Comparison of ENCODE assay signal across 8 cellular contexts in genomic region chr9:128656416-128657343, GRCh38. TPM values are rescaled to one million over a fixed set of nuclear protein-coding genes. Genes with fewer than 3 reads are reported as not detected.
DNase-seq lines count a peak whose midpoint lies in the region; TF ChIP-seq lines count a peak whose summit lies in the region.

DYNC2I2 (minus strand) TSS chr9:128656847; CDS start chr9:128656726, 121 bp downstream.

- peak within 1 kb of the TSS; percentile 100 for H2BK5ac ChIP-seq in mesendoderm (ENCODE audit: low read length)

- H3K4me2 ChIP-seq in mesendoderm (ENCODE audit: low read length) = peak within 1 kb of the TSS; percentile 73

- peak within 1 kb of the TSS; percentile 98 for H4K5ac ChIP-seq in mesendoderm (ENCODE audit: low read length)

- H3K4ac ChIP-seq in mesendoderm (ENCODE audit: low read depth, low read length) = no peak within 1 kb of the TSS

- peak within 1 kb of the TSS; percentile 99 for H3K56ac ChIP-seq in mesendoderm (ENCODE audit: low read length)

- peak within 1 kb of the TSS; percentile 96 for H2BK120ac ChIP-seq in mesendoderm (ENCODE audit: low read depth, low read length)

- no peak within 1 kb of the TSS for H2AK5ac ChIP-seq in mesendoderm (ENCODE audit: low read length)

- H3K79me1 ChIP-seq in mesendoderm (ENCODE audit: low read length) = peaks cover 2% of the 10 kb centered on the region

- H4K8ac ChIP-seq in mesendoderm (ENCODE audit: low read depth, low read length) = peak within 1 kb of the TSS; percentile 88

- no peak for TF ChIP-seq CTCF in GM20000 (IDR thresholded peaks at IDR 0.05; ENCODE audit: extremely low read depth, missing control alignments)

- DNase-seq in CMK (ENCODE audit: low read depth) (peak; percentile 84), GM20000 (ENCODE audit: low spot score) (peak; percentile 90), HT1080 (ENCODE audit: low read depth) (peak; percentile 90), NOMO-1 treated with dmso at 0.1 percent for 144 hours (lab: John Stamatoyannopoulos, UW; ENCODE audit: unreplicated experiment) (peak; percentile 85), mesendoderm (peak; percentile 97)
- peak; percentile 88 to 97 (median 96) for DNase-seq in activated CD8-positive, alpha-beta memory T cell treated with anti-CD3 and anti-CD28 coated beads for 48 hours (ENCODE audit: low read depth in 2 of 3, low spot score in 2 of 3)
- peak; percentile 94 for DNase-seq in stimulated activated CD8-positive, alpha-beta memory T cell treated with anti-CD3 and anti-CD28 coated beads, Interleukin-12 subunit alpha, Interleukin-12 subunit beta, amount 100 ng/mL, for 4 hours (ENCODE audit: low read depth)

- peak within 1 kb of the TSS; percentile 95 for H3K23ac ChIP-seq in mesendoderm (ENCODE audit: low read length)

- no CpG with 5 or more reads among the region's 86 CpGs for WGBS in mesendoderm (ENCODE audit: extremely low coverage, insufficient coverage, low lambda C conversion rate)

- H3K79me2 ChIP-seq in mesendoderm (ENCODE audit: control insufficient read depth, insufficient read depth, low read length) = no peaks in the 10 kb centered on the region

- H3K18ac ChIP-seq in mesendoderm (ENCODE audit: low read length) = peak within 1 kb of the TSS; percentile 92

- H3K4me1 ChIP-seq in endocrine pancreas (ENCODE audit: control insufficient read depth, insufficient read depth, low read length) (no peaks in the 10 kb centered on the region), mesendoderm (ENCODE audit: control insufficient read depth, low read depth, low read length) (no peaks in the 10 kb centered on the region)

- H3K27me3 ChIP-seq in endocrine pancreas (ENCODE audit: control insufficient read depth, insufficient read depth, low read length) (no peaks in the 10 kb centered on the region), mesendoderm (ENCODE audit: insufficient read depth, low read length, poor library complexity) (no peaks in the 10 kb centered on the region)

- H3K36me3 ChIP-seq in endocrine pancreas (ENCODE audit: control insufficient read depth, insufficient read depth, low read length) (no peaks in the 10 kb centered on the region), mesendoderm (ENCODE audit: control insufficient read depth, insufficient read depth, low read length) (no peaks in the 10 kb centered on the region)

- H3K4me3 ChIP-seq in endocrine pancreas (ENCODE audit: control insufficient read depth, insufficient read depth, low read length) (peak within 1 kb of the TSS; percentile 38), mesendoderm (ENCODE audit: low read length) (peak within 1 kb of the TSS; percentile 84)

- H3K27ac ChIP-seq in mesendoderm (ENCODE audit: low read depth, low read length) = peak within 1 kb of the TSS; percentile 92

- no peak within 1 kb of the TSS for H2BK15ac ChIP-seq in mesendoderm (replicated peaks; ENCODE audit: low read depth)

- no peaks in the 10 kb centered on the region for H3K9me3 ChIP-seq in endocrine pancreas (ENCODE audit: control insufficient read depth, low read length)

- H3K9ac ChIP-seq in endocrine pancreas (ENCODE audit: control insufficient read depth, insufficient read depth, low read length) (peak within 1 kb of the TSS; percentile 84), mesendoderm (ENCODE audit: low read length) (peak within 1 kb of the TSS; percentile 92)

RNA-seq across cellular contexts. Expression of gene DYNC2I2, which starts in this region (rescaled TPM):
- total RNA-seq in HT1080 (2014; rRNA removed; shearing (Covaris generic)) = 134 and 149 TPM in 2 replicates
- 73.3 and 86.6 TPM in 2 replicates for polyA plus RNA-seq in HT1080 (2015; cell fraction: cytosol; rRNA removed)
- 90.4 and 93.9 TPM in 2 replicates for polyA plus RNA-seq in HT1080 (2015; cell fraction: nucleus; rRNA removed)
- 21.0 TPM for polyA plus RNA-seq in mesendoderm (2013, experiment 1 of 2)
- 21.1 TPM for polyA plus RNA-seq in mesendoderm (2013, experiment 2 of 2)

Comparison
In these comparisons a context has a peak if more than half of its experiments do, and no peak if none do; other contexts are left out.
1. Peak in every context shown above with its lines: DNase-seq, H3K4me3 ChIP-seq and H3K27ac ChIP-seq.